14 cellular contexts compared by ENCODE assay signal in genomic region chr2:160482673-160483072, GRCh38. TPM values are rescaled to one million over a fixed set of nuclear protein-coding genes. Genes with fewer than 3 reads are reported as not detected.
DNase-seq lines count a peak whose midpoint lies in the region; TF ChIP-seq lines count a peak whose summit lies in the region.
"Had no signal": no experiment of that assay in that cellular context is flagged by ENCODE, and none has a peak within 500 bp of the region (broad histone marks: within the 10 kb centered on the region; RNA-seq: fewer than 3 reads in every experiment).

No MANE protein-coding gene starts in this region.

- H3K27me3 ChIP-seq in parathyroid adenoma (ENCODE audit: control insufficient read depth, insufficient read depth, low read length), result no peaks in the 10 kb centered on the region
- H3K27me3 ChIP-seq in ovary, result no peaks in the 10 kb centered on the region

- H3K27me3 Mint-ChIP-seq in activated naive CD8-positive, alpha-beta T cell, result no peaks in the 10 kb centered on the region
- H3K27me3 Mint-ChIP-seq: dendritic cell treated with granulocyte-macrophage colony-stimulating factor and Interleukin-4, amounts not matched to agents 40 ng/mL and 50 ng/mL, for 4 days had no signal

- peaks cover 47% of the 10 kb centered on the region for H3K79me2 ChIP-seq in parathyroid adenoma

- peaks cover 77% of the 10 kb centered on the region for H3K4me1 Mint-ChIP-seq in activated naive CD8-positive, alpha-beta T cell (ENCODE audit: low read depth)
- H3K4me1 Mint-ChIP-seq: stimulated activated naive B cell treated with anti-CD40 and anti-IgM and Interleukin-4, amounts not matched to agents 10 μg/mL and 1 μg/mL and 100 μg/mL, for 72 hours had no signal

- peak overlapping the region; percentile 50 for H3K4me2 ChIP-seq in parathyroid adenoma (ENCODE audit: low read length)

- peak; percentile 2 for DNase-seq in NCI-H1105 treated with DMSO at 0.1 percent for 48 hours (lab: John Stamatoyannopoulos, UW)
- no peak for DNase-seq in NCI-H1105 (lab: John Stamatoyannopoulos, UW)
- DNase-seq in NCI-H524 treated with DMSO at 0.1 percent for 48 hours (lab: John Stamatoyannopoulos, UW), result peak; percentile 31
- no peak for DNase-seq in ovary
- no peak for DNase-seq in NCI-H774 (lab: John Stamatoyannopoulos, UW)
- DNase-seq in NCI-H446 (lab: John Stamatoyannopoulos, UW), result no peak
- DNase-seq: DMS53; MM.1S; stimulated activated CD4-positive, alpha-beta T cell treated with anti-CD3 and anti-CD28 coated beads, Interleukin-1b, Interleukin-23, amount 100 ng/mL, for 48 hours; stimulated activated naive B cell treated with anti-CD40 and anti-IgM and Interleukin-4, amounts not matched to agents 10 μg/mL and 1 μg/mL and 100 μg/mL, for 72 hours had no signal

- H3K4me1 ChIP-seq in parathyroid adenoma (peaks cover 31% of the 10 kb centered on the region), ovary (ENCODE audit: insufficient read depth) (peaks cover 11% of the 10 kb centered on the region)

- H2AFZ ChIP-seq in parathyroid adenoma, result no peak overlapping the region

- intact Hi-C loops in ovary (cut with DNase I), result no loop called here

- WGBS in ovary, 3 donors, result 75 to 85% (median 78%) methylated on average over 2 of the region's 2 CpGs

- H3K4me3 Mint-ChIP-seq in activated naive CD8-positive, alpha-beta T cell, result peak overlapping the region; percentile 65
- H3K4me3 Mint-ChIP-seq: dendritic cell treated with granulocyte-macrophage colony-stimulating factor and Interleukin-4, amounts not matched to agents 40 ng/mL and 50 ng/mL, for 4 days; stimulated activated naive B cell treated with anti-CD40 and anti-IgM and Interleukin-4, amounts not matched to agents 10 μg/mL and 1 μg/mL and 100 μg/mL, for 72 hours had no signal

- H3K36me3 ChIP-seq in parathyroid adenoma (ENCODE audit: control insufficient read depth, insufficient read depth, low read length), result no peaks in the 10 kb centered on the region
- no peaks in the 10 kb centered on the region for H3K36me3 ChIP-seq in ovary
- H3K36me3 ChIP-seq: neutrophil had no signal

- H3K9me3 ChIP-seq in parathyroid adenoma (ENCODE audit: control insufficient read depth, low read length) (no peaks in the 10 kb centered on the region), ovary (no peaks in the 10 kb centered on the region)
- H3K9me3 ChIP-seq: neutrophil had no signal

- TF ChIP-seq POLR2A in ovary (IDR thresholded peaks at IDR 0.05), result no peak

- peak overlapping the region; percentile 85 for H3K27ac Mint-ChIP-seq in activated naive CD8-positive, alpha-beta T cell
- H3K27ac Mint-ChIP-seq: dendritic cell treated with granulocyte-macrophage colony-stimulating factor and Interleukin-4, amounts not matched to agents 40 ng/mL and 50 ng/mL, for 4 days; stimulated activated naive B cell treated with anti-CD40 and anti-IgM and Interleukin-4, amounts not matched to agents 10 μg/mL and 1 μg/mL and 100 μg/mL, for 72 hours had no signal

- H3K9me3 Mint-ChIP-seq in activated naive CD8-positive, alpha-beta T cell (ENCODE audit: low read depth), result no peaks in the 10 kb centered on the region
- H3K9me3 Mint-ChIP-seq: dendritic cell treated with granulocyte-macrophage colony-stimulating factor and Interleukin-4, amounts not matched to agents 40 ng/mL and 50 ng/mL, for 4 days; stimulated activated naive B cell treated with anti-CD40 and anti-IgM and Interleukin-4, amounts not matched to agents 10 μg/mL and 1 μg/mL and 100 μg/mL, for 72 hours had no signal

- H3K4me3 ChIP-seq in parathyroid adenoma (ENCODE audit: low read depth, low read length), result peak overlapping the region; percentile 12
- H3K4me3 ChIP-seq in ovary, result no peak overlapping the region

- H3K36me3 Mint-ChIP-seq in activated naive CD8-positive, alpha-beta T cell, result peaks cover 6% of the 10 kb centered on the region
- H3K36me3 Mint-ChIP-seq: stimulated activated naive B cell treated with anti-CD40 and anti-IgM and Interleukin-4, amounts not matched to agents 10 μg/mL and 1 μg/mL and 100 μg/mL, for 72 hours had no signal

- H3K27ac ChIP-seq in parathyroid adenoma (no peak overlapping the region), ovary (no peak overlapping the region)
- H3K27ac ChIP-seq: neutrophil had no signal

- TF ChIP-seq CTCF in parathyroid adenoma (IDR thresholded peaks at IDR 0.05) (no peak), ovary (IDR thresholded peaks at IDR 0.05) (no peak)

- no peak overlapping the region for H3K9ac ChIP-seq in parathyroid adenoma

- no peak for TF ChIP-seq EP300 in ovary (IDR thresholded peaks at IDR 0.05)

RNA-seq across cellular contexts. Expression of gene RBMS1, which starts 10.9 kb away (rescaled TPM):
- 10 to 100 TPM; 67.5 to 91.9 (median 73.8) TPM for total RNA-seq in ovary
- 10 to 100 TPM; 50.7 to 89.4 TPM for polyA plus RNA-seq in ovary

Comparison
In these comparisons a context has a peak if more than half of its experiments do, and no peak if none do; other contexts are left out.
1. DNase-seq: peak in NCI-H1105 treated with DMSO at 0.1 percent for 48 hours (single experiment) and NCI-H524 treated with DMSO at 0.1 percent for 48 hours (single experiment); none in NCI-H1105 (single experiment), ovary (0 of 5), NCI-H774 (single experiment) and NCI-H446 (0 of 2).